ENCODE assay signal across 43 cellular contexts in genomic region chr1:204241914-204242313, GRCh38. TPM values are rescaled to one million over a fixed set of nuclear protein-coding genes. Genes with fewer than 3 reads are reported as not detected.
"Had no signal": no experiment of that assay in that cellular context is flagged by ENCODE, and none has a peak within 500 bp of the region (broad histone marks: within the 10 kb centered on the region; RNA-seq: fewer than 3 reads in every experiment).

No MANE protein-coding gene starts in this region.

- ATAC-seq: activated naive CD4-positive, alpha-beta T cell treated with anti-CD3 and anti-CD28 coated beads, Interleukin-2, amount 50 U/mL, for 72 hours; activated naive CD8-positive, alpha-beta T cell treated with anti-CD3 and anti-CD28 coated beads, Interleukin-2, amount 50 U/mL, for 24 hours; activated T-cell treated with anti-CD3 and anti-CD28 coated beads, Interleukin-2, amount 50 U/mL, for 4 hours; activated T-cell treated with anti-CD3 and anti-CD28 coated beads, Interleukin-2, amount 50 U/mL, for 72 hours; activated T-helper 17 cell treated with anti-CD3 and anti-CD28 coated beads, Interleukin-2, amount 50 U/mL, for 72 hours; body of pancreas had no signal

- H3K9me3 Mint-ChIP-seq: activated naive CD4-positive, alpha-beta T cell treated with anti-CD3 and anti-CD28 coated beads for 36 hours; activated naive CD4-positive, alpha-beta T cell treated with anti-CD3 and anti-CD28 coated beads, Interleukin-2, amount 10 ng/mL, durations not matched to agents 7 days and 5 days; activated naive CD4-positive, alpha-beta T cell treated with anti-CD3 and anti-CD28 coated beads, Interleukin-2, amount 50 U/mL, for 24 hours; activated naive CD4-positive, alpha-beta T cell treated with anti-CD3 and anti-CD28 coated beads, Interleukin-2, amount 50 U/mL, for 72 hours; activated naive CD8-positive, alpha-beta T cell treated with anti-CD3 and anti-CD28 coated beads for 36 hours; activated naive CD8-positive, alpha-beta T cell treated with anti-CD3 and anti-CD28 coated beads, Interleukin-2, amount 10 ng/mL, durations not matched to agents 7 days and 5 days; activated naive CD8-positive, alpha-beta T cell treated with anti-CD3 and anti-CD28 coated beads, Interleukin-2, amount 50 U/mL, for 24 hours; activated T-cell treated with anti-CD3 and anti-CD28 coated beads, Interleukin-2, amount 50 U/mL, for 24 hours; activated T-cell treated with anti-CD3 and anti-CD28 coated beads, Interleukin-2, amount 50 U/mL, for 4 hours; activated T-cell treated with anti-CD3 and anti-CD28 coated beads, Interleukin-2, amount 50 U/mL, for 72 hours; activated T-helper 1 cell treated with anti-CD3 and anti-CD28 coated beads, Interleukin-12 subunit alpha, Interleukin-12 subunit beta, Interleukin-2, Interleukin-4 antibody, amounts not matched to agents 30 ng/mL and 10 ng/mL and 1 ng/mL, durations not matched to agents 14 hours and 24 hours and 36 hours; activated T-helper 17 cell treated with anti-CD3 and anti-CD28 coated beads, Interleukin-2, amount 50 U/mL, for 72 hours; activated T-helper 2 cell treated with anti-CD3 and anti-CD28 coated beads, Interferon-gamma antibody, Interleukin-2, Interleukin-4, amounts not matched to agents 10 μg/mL and 5 μg/mL and 100 μg/mL, durations not matched to agents 14 hours and 24 hours and 36 hours; brain; central memory CD8-positive, alpha-beta T cell had no signal

- H3K27me3 Mint-ChIP-seq: activated naive CD4-positive, alpha-beta T cell treated with anti-CD3 and anti-CD28 coated beads, Interleukin-2, amount 50 U/mL, for 24 hours; activated naive CD8-positive, alpha-beta T cell; activated naive CD8-positive, alpha-beta T cell treated with anti-CD3 and anti-CD28 coated beads for 36 hours; activated naive CD8-positive, alpha-beta T cell treated with anti-CD3 and anti-CD28 coated beads, Interleukin-2, amount 50 U/mL, for 24 hours; activated T-helper 17 cell treated with anti-CD3 and anti-CD28 coated beads, Interleukin-2, amount 50 U/mL, for 72 hours; brain had no signal

- H3K9me3 ChIP-seq: adrenal gland, ascending aorta, body of pancreas, breast epithelium had no signal

- H3K27ac ChIP-seq: adrenal gland, ascending aorta, body of pancreas, brain microvascular endothelial cell, breast epithelium, cardiac muscle cell had no signal

- FAIRE-seq: astrocyte had no signal

- H3K4me3 Mint-ChIP-seq: activated naive CD4-positive, alpha-beta T cell treated with anti-CD3 and anti-CD28 coated beads for 36 hours; activated naive CD4-positive, alpha-beta T cell treated with anti-CD3 and anti-CD28 coated beads, Interleukin-2, amount 10 ng/mL, durations not matched to agents 7 days and 5 days; activated naive CD4-positive, alpha-beta T cell treated with anti-CD3 and anti-CD28 coated beads, Interleukin-2, amount 50 U/mL, for 24 hours; activated naive CD8-positive, alpha-beta T cell; activated naive CD8-positive, alpha-beta T cell treated with anti-CD3 and anti-CD28 coated beads for 36 hours; activated naive CD8-positive, alpha-beta T cell treated with anti-CD3 and anti-CD28 coated beads, Interleukin-2, amount 10 ng/mL, durations not matched to agents 7 days and 5 days; activated naive CD8-positive, alpha-beta T cell treated with anti-CD3 and anti-CD28 coated beads, Interleukin-2, amount 50 U/mL, for 24 hours; activated T-cell treated with anti-CD3 and anti-CD28 coated beads, Interleukin-2, amount 50 U/mL, for 24 hours; activated T-cell treated with anti-CD3 and anti-CD28 coated beads, Interleukin-2, amount 50 U/mL, for 4 hours; activated T-cell treated with anti-CD3 and anti-CD28 coated beads, Interleukin-2, amount 50 U/mL, for 72 hours; activated T-helper 1 cell treated with anti-CD3 and anti-CD28 coated beads, Interleukin-12 subunit alpha, Interleukin-12 subunit beta, Interleukin-2, Interleukin-4 antibody, amounts not matched to agents 30 ng/mL and 10 ng/mL and 1 ng/mL, durations not matched to agents 14 hours and 24 hours and 36 hours; activated T-helper 17 cell treated with anti-CD3 and anti-CD28 coated beads, Interleukin-2, amount 50 U/mL, for 72 hours; brain; central memory CD8-positive, alpha-beta T cell had no signal

- H3K4me3 ChIP-seq: adrenal gland, ascending aorta, body of pancreas, breast epithelium, cardiac muscle cell had no signal

- H3K36me3 Mint-ChIP-seq: activated naive CD4-positive, alpha-beta T cell treated with anti-CD3 and anti-CD28 coated beads, Interleukin-2, amount 10 ng/mL, durations not matched to agents 7 days and 5 days; activated naive CD4-positive, alpha-beta T cell treated with anti-CD3 and anti-CD28 coated beads, Interleukin-2, amount 50 U/mL, for 72 hours; activated naive CD8-positive, alpha-beta T cell; activated naive CD8-positive, alpha-beta T cell treated with anti-CD3 and anti-CD28 coated beads for 36 hours; activated naive CD8-positive, alpha-beta T cell treated with anti-CD3 and anti-CD28 coated beads, Interleukin-2, amount 10 ng/mL, durations not matched to agents 7 days and 5 days had no signal

- H3K4me1 Mint-ChIP-seq: activated naive CD4-positive, alpha-beta T cell treated with anti-CD3 and anti-CD28 coated beads, Interleukin-2, amount 10 ng/mL, durations not matched to agents 7 days and 5 days; activated naive CD4-positive, alpha-beta T cell treated with anti-CD3 and anti-CD28 coated beads, Interleukin-2, amount 50 U/mL, for 24 hours; activated naive CD8-positive, alpha-beta T cell treated with anti-CD3 and anti-CD28 coated beads for 36 hours; activated naive CD8-positive, alpha-beta T cell treated with anti-CD3 and anti-CD28 coated beads, Interleukin-2, amount 10 ng/mL, durations not matched to agents 7 days and 5 days; activated naive CD8-positive, alpha-beta T cell treated with anti-CD3 and anti-CD28 coated beads, Interleukin-2, amount 50 U/mL, for 24 hours; activated T-helper 17 cell treated with anti-CD3 and anti-CD28 coated beads, Interleukin-2, amount 50 U/mL, for 72 hours; brain; central memory CD8-positive, alpha-beta T cell had no signal

- H3K4me1 ChIP-seq: adrenal gland, ascending aorta, body of pancreas, breast epithelium had no signal

- DNase-seq: activated effector memory CD4-positive, alpha-beta T cell treated with anti-CD3 and anti-CD28 coated beads, Interleukin-2, amount 50 U/mL, for 16 hours; activated effector memory CD4-positive, alpha-beta T cell treated with Interleukin-2 at 50 U/mL for 16 hours; activated gamma-delta T cell; activated gamma-delta T cell treated with Interleukin-2 at 50 U/mL for 16 hours; activated naive CD4-positive, alpha-beta T cell; activated naive CD4-positive, alpha-beta T cell treated with anti-CD3 and anti-CD28 coated beads for 36 hours; activated naive CD4-positive, alpha-beta T cell treated with anti-CD3 and anti-CD28 coated beads, Interleukin-2, amount 10 ng/mL, durations not matched to agents 7 days and 5 days; activated naive CD4-positive, alpha-beta T cell treated with anti-CD3 and anti-CD28 coated beads, Interleukin-2, amount 50 U/mL, for 16 hours; activated naive CD4-positive, alpha-beta T cell treated with Interleukin-2 at 50 U/mL for 16 hours; activated naive CD8-positive, alpha-beta T cell treated with anti-CD3 and anti-CD28 coated beads for 36 hours; activated naive CD8-positive, alpha-beta T cell treated with anti-CD3 and anti-CD28 coated beads, Interleukin-2, amount 10 ng/mL, durations not matched to agents 7 days and 5 days; activated naive CD8-positive, alpha-beta T cell treated with anti-CD3 and anti-CD28 coated beads, Interleukin-2, amount 50 U/mL, for 24 hours; activated T-cell treated with anti-CD3 and anti-CD28 coated beads, Interleukin-2, amount 50 U/mL, for 1 hour; activated T-cell treated with anti-CD3 and anti-CD28 coated beads, Interleukin-2, amount 50 U/mL, for 24 hours; activated T-cell treated with anti-CD3 and anti-CD28 coated beads, Interleukin-2, amount 50 U/mL, for 4 hours; activated T-cell treated with anti-CD3 and anti-CD28 coated beads, Interleukin-2, amount 50 U/mL, for 48 hours; activated T-cell treated with anti-CD3 and anti-CD28 coated beads, Interleukin-2, amount 50 U/mL, for 72 hours; adrenal gland; amniotic stem cell; amygdala; anterior cingulate cortex; body of pancreas; brain microvascular endothelial cell; caudate nucleus; central memory CD4-positive, alpha-beta T cell; cerebellar nuclear complex had no signal

- H3K27ac Mint-ChIP-seq: activated naive CD4-positive, alpha-beta T cell treated with anti-CD3 and anti-CD28 coated beads for 36 hours; activated naive CD4-positive, alpha-beta T cell treated with anti-CD3 and anti-CD28 coated beads, Interleukin-2, amount 10 ng/mL, durations not matched to agents 7 days and 5 days; activated naive CD4-positive, alpha-beta T cell treated with anti-CD3 and anti-CD28 coated beads, Interleukin-2, amount 50 U/mL, for 24 hours; activated naive CD4-positive, alpha-beta T cell treated with anti-CD3 and anti-CD28 coated beads, Interleukin-2, amount 50 U/mL, for 72 hours; activated naive CD8-positive, alpha-beta T cell; activated naive CD8-positive, alpha-beta T cell treated with anti-CD3 and anti-CD28 coated beads for 36 hours; activated naive CD8-positive, alpha-beta T cell treated with anti-CD3 and anti-CD28 coated beads, Interleukin-2, amount 10 ng/mL, durations not matched to agents 7 days and 5 days; activated naive CD8-positive, alpha-beta T cell treated with anti-CD3 and anti-CD28 coated beads, Interleukin-2, amount 50 U/mL, for 24 hours; activated T-cell treated with anti-CD3 and anti-CD28 coated beads, Interleukin-2, amount 50 U/mL, for 24 hours; activated T-cell treated with anti-CD3 and anti-CD28 coated beads, Interleukin-2, amount 50 U/mL, for 72 hours; activated T-helper 1 cell treated with anti-CD3 and anti-CD28 coated beads, Interleukin-12 subunit alpha, Interleukin-12 subunit beta, Interleukin-2, Interleukin-4 antibody, amounts not matched to agents 30 ng/mL and 10 ng/mL and 1 ng/mL, durations not matched to agents 14 hours and 24 hours and 36 hours; activated T-helper 17 cell treated with anti-CD3 and anti-CD28 coated beads, Interleukin-2, amount 50 U/mL, for 72 hours; activated T-helper 2 cell treated with anti-CD3 and anti-CD28 coated beads, Interferon-gamma antibody, Interleukin-2, Interleukin-4, amounts not matched to agents 10 μg/mL and 5 μg/mL and 100 μg/mL, durations not matched to agents 14 hours and 24 hours and 36 hours had no signal

- H3K36me3 ChIP-seq: ascending aorta, brain microvascular endothelial cell, breast epithelium had no signal

- H3K27me3 ChIP-seq: adrenal gland, ascending aorta, body of pancreas, brain microvascular endothelial cell, breast epithelium, cardiac muscle cell had no signal

RNA-seq across cellular contexts. Expression of gene GOLT1A, which starts 28.1 kb away (rescaled TPM):
- total RNA-seq: activated naive CD4-positive, alpha-beta T cell treated with anti-CD3 and anti-CD28 coated beads for 36 hours; activated naive CD8-positive, alpha-beta T cell treated with anti-CD3 and anti-CD28 coated beads, Interleukin-2, amount 10 ng/mL, durations not matched to agents 7 days and 5 days; activated T-cell treated with anti-CD3 and anti-CD28 coated beads, Interleukin-2, amount 50 U/mL, for 4 hours; activated T-helper 1 cell treated with anti-CD3 and anti-CD28 coated beads, Interleukin-12 subunit alpha, Interleukin-12 subunit beta, Interleukin-2, Interleukin-4 antibody, amounts not matched to agents 30 ng/mL and 10 ng/mL and 1 ng/mL, durations not matched to agents 14 hours and 24 hours and 36 hours; aorta; ascending aorta; cardiac septum; chondrocyte had no signal

RNA-seq across cellular contexts. Expression of gene KISS1, which starts 45.6 kb away (rescaled TPM):
- total RNA-seq: activated naive CD4-positive, alpha-beta T cell treated with anti-CD3 and anti-CD28 coated beads for 36 hours; activated naive CD8-positive, alpha-beta T cell treated with anti-CD3 and anti-CD28 coated beads for 36 hours; activated naive CD8-positive, alpha-beta T cell treated with anti-CD3 and anti-CD28 coated beads, Interleukin-2, amount 10 ng/mL, durations not matched to agents 7 days and 5 days; activated T-cell treated with anti-CD3 and anti-CD28 coated beads, Interleukin-2, amount 50 U/mL, for 4 hours; activated T-cell treated with anti-CD3 and anti-CD28 coated beads, Interleukin-2, amount 50 U/mL, for 72 hours; activated T-helper 1 cell treated with anti-CD3 and anti-CD28 coated beads, Interleukin-12 subunit alpha, Interleukin-12 subunit beta, Interleukin-2, Interleukin-4 antibody, amounts not matched to agents 30 ng/mL and 10 ng/mL and 1 ng/mL, durations not matched to agents 14 hours and 24 hours and 36 hours; activated T-helper 17 cell treated with anti-CD3 and anti-CD28 coated beads, Interleukin-2, amount 50 U/mL, for 72 hours; activated T-helper 2 cell treated with anti-CD3 and anti-CD28 coated beads, Interferon-gamma antibody, Interleukin-2, Interleukin-4, amounts not matched to agents 10 μg/mL and 5 μg/mL and 100 μg/mL, durations not matched to agents 14 hours and 24 hours and 36 hours; adrenal gland; aorta; ascending aorta; body of pancreas; breast epithelium; bronchial epithelial cell; cardiac septum; cerebellum had no signal
